ENCODE assay signal across 6 cellular contexts in the genomic region with DNA sequence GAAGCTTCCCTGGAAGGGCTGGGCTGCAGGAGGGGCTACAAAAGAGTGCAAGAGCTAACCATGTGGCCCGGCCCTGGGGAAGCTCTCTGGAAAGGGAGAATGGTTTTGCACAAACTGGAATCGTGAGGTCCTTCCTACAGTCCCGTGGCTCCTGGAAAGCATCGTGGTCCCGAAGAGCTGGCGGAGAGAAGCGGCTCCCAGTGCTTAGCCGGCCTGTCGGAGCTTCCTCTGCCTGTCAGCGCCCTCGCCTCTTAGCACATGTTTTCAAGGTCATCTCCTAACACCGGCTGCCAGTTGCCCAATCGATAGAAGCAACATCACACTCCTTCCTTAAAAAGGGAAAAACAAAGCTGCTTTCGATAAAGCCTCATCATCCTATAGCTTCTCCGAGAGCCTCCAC.
"Had no signal": no experiment of that assay in that cellular context is flagged by ENCODE, and none has a peak within 500 bp of the region (broad histone marks: within the 10 kb centered on the region; RNA-seq: fewer than 3 reads in every experiment).

No MANE protein-coding gene starts in this region.

- H3K27ac ChIP-seq: GM23248, HL-60 had no signal

- H3K9ac ChIP-seq: GM23248 had no signal

- H3K27ac Mint-ChIP-seq: H9 had no signal

- H3K9me3 Mint-ChIP-seq: H9 had no signal

- H3K4me3 Mint-ChIP-seq: H9 had no signal

- ATAC-seq: K562 had no signal

- DNase-seq: GM23248, H9, HCEC 1CT, IMR-90 had no signal

- H2AFZ ChIP-seq: GM23248 had no signal

- H3K4me3 ChIP-seq: GM23248, K562 had no signal
